ENCODE assay signal across 8 cellular contexts in the genomic region with DNA sequence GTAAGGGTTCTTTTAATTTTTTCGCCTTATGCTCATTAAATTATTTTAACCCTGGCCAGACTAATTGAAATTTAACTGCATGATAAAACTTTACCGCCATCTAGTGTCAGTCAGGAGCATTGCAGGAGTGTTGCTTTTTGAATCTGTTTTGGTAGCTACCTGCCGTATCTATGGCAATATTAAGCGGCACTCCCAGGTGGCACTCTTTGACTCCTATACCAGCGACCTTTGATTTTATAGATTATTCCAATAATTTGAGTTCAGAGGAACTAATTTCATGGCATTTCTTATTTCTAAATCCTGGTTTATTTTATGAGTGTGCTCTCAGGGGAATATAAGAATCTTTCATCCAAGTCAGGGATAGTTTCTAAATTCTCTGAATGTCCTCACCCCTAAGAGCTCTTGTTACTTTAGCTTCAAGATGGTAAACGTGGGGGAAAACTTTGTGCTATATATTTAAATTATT.
DNase-seq lines count a peak whose midpoint lies in the region; ATAC-seq and TF ChIP-seq lines count a peak whose summit lies in the region.

No MANE protein-coding gene starts in this region.

- H3K36me3 Mint-ChIP-seq in activated CD4-positive, alpha-beta T cell treated with anti-CD3 and anti-CD28 coated beads, Interleukin-2, amount 10 ng/mL, durations not matched to agents 7 days and 5 days (ENCODE audit: low read depth), result no peaks in the 10 kb centered on the region

- H3K9me3 Mint-ChIP-seq in activated CD4-positive, alpha-beta T cell treated with anti-CD3 and anti-CD28 coated beads, Interleukin-2, amount 10 ng/mL, durations not matched to agents 7 days and 5 days, result no peaks in the 10 kb centered on the region

- DNase-seq in NCI-H510A treated with DMSO at 0.1 percent for 48 hours (lab: John Stamatoyannopoulos, UW) (peak; percentile 59), NCI-H510A (lab: John Stamatoyannopoulos, UW) (no peak), NCI-H2107 (lab: John Stamatoyannopoulos, UW) (peak; percentile 11), esophagus squamous epithelium (lab: John Stamatoyannopoulos, UW) (no peak), omental fat pad (ENCODE audit: low spot score) (no peak), aorta (no peak)
- peak; percentile 58 for DNase-seq in activated CD4-positive, alpha-beta T cell treated with anti-CD3 and anti-CD28 coated beads, Interleukin-2, amount 10 ng/mL, durations not matched to agents 7 days and 5 days

- ATAC-seq in HG02642 (IDR thresholded peaks at IDR 0.05; ENCODE audit: poor library complexity, unreplicated experiment) (peak; percentile 34), omental fat pad (ENCODE audit: low FRiP score) (no peak), aorta (ENCODE audit: low FRiP score) (peak; percentile 54)

- WGBS in esophagus squamous epithelium, 2 donors, result 0 to 2% methylated on average over 6 of the region's 6 CpGs
- 0 to 1% methylated on average over 6 of the region's 6 CpGs for WGBS in aorta, 2 donors

- H3K27ac Mint-ChIP-seq in activated CD4-positive, alpha-beta T cell treated with anti-CD3 and anti-CD28 coated beads, Interleukin-2, amount 10 ng/mL, durations not matched to agents 7 days and 5 days, result no peak overlapping the region

- CTCF ChIA-PET in activated CD4-positive, alpha-beta T cell treated with anti-CD3 and anti-CD28 coated beads, Interleukin-2, amount 10 ng/mL, durations not matched to agents 7 days and 5 days (lab: Charles Lee), result interaction anchor here (0.6 to 4.7 kb wide), 24 partner anchors 8 to 1193 kb away, joined by 3 to 30 read pairs (median 3); no protein-coding TSS in a partner anchor

- peaks cover 25% of the 10 kb centered on the region for H3K4me1 Mint-ChIP-seq in activated CD4-positive, alpha-beta T cell treated with anti-CD3 and anti-CD28 coated beads, Interleukin-2, amount 10 ng/mL, durations not matched to agents 7 days and 5 days

- TF ChIP-seq CTCF in esophagus squamous epithelium (IDR thresholded peaks at IDR 0.05), result peak; percentile 85 to 98 (median 96)
- peak in 2 of 3 donors; percentile 72 to 76 for TF ChIP-seq CTCF in omental fat pad (IDR thresholded peaks at IDR 0.05)

- H3K4me3 Mint-ChIP-seq in activated CD4-positive, alpha-beta T cell treated with anti-CD3 and anti-CD28 coated beads, Interleukin-2, amount 10 ng/mL, durations not matched to agents 7 days and 5 days, result no peak overlapping the region

- H3K36me3 ChIP-seq in esophagus squamous epithelium (no peaks in the 10 kb centered on the region), aorta (ENCODE audit: control insufficient read depth in 1 of 2, insufficient read depth in 2 of 2, low read length in 1 of 2) (no peaks in the 10 kb centered on the region)

- H3K27ac ChIP-seq in esophagus squamous epithelium (no peak overlapping the region), aorta (ENCODE audit: low read depth in 1 of 2, low read length in 2 of 2) (no peak overlapping the region)

- peaks cover 0 to 22% (median 0%) of the 10 kb centered on the region in 3 donors for H3K4me1 ChIP-seq in esophagus squamous epithelium
- H3K4me1 ChIP-seq in aorta (ENCODE audit: control insufficient read depth in 1 of 2, insufficient read depth in 2 of 2, low read length in 2 of 2), result peaks cover 0 to 1% of the 10 kb centered on the region in 2 donors

- H3K27me3 Mint-ChIP-seq in activated CD4-positive, alpha-beta T cell treated with anti-CD3 and anti-CD28 coated beads, Interleukin-2, amount 10 ng/mL, durations not matched to agents 7 days and 5 days, result peaks cover 6% of the 10 kb centered on the region

- H3K27me3 ChIP-seq in esophagus squamous epithelium (peaks cover 0 to 7% (median 0%) of the 10 kb centered on the region in 4 donors), aorta (ENCODE audit: control insufficient read depth in 1 of 2, insufficient read depth in 2 of 2, low read length in 1 of 2) (no peaks in the 10 kb centered on the region)

- H3K9me3 ChIP-seq in esophagus squamous epithelium, result no peaks in the 10 kb centered on the region
- no peaks in the 10 kb centered on the region for H3K9me3 ChIP-seq in aorta (ENCODE audit: control insufficient read depth, low read length)

- POLR2A ChIA-PET in activated CD4-positive, alpha-beta T cell treated with anti-CD3 and anti-CD28 coated beads, Interleukin-2, amount 10 ng/mL, durations not matched to agents 7 days and 5 days (lab: Charles Lee), result interaction anchor here (0.6 to 1.6 kb wide), 2 partner anchors 91 to 477 kb away, joined by 3 to 5 read pairs; no protein-coding TSS in a partner anchor

- no peak for TF ChIP-seq POLR2A in esophagus squamous epithelium (IDR thresholded peaks at IDR 0.05)

- H3K4me3 ChIP-seq in esophagus squamous epithelium (no peak overlapping the region), aorta (ENCODE audit: low read length in 2 of 2) (no peak overlapping the region)

- intact Hi-C loops in esophagus squamous epithelium (cut with DNase I) (loop anchor here (10.0 kb wide), 1 partner anchor 545 kb away; no protein-coding TSS in a partner anchor), aorta (cut with DNase I) (loop anchor here (2.0 to 10.0 kb wide), 6 partner anchors 89 to 905 kb away; a partner anchor contains a TSS)

Comparison
In these comparisons a context has a peak if more than half of its experiments do, and no peak if none do; other contexts are left out.
1. DNase-seq: peak in NCI-H510A treated with DMSO at 0.1 percent for 48 hours (single experiment), NCI-H2107 (single experiment) and activated CD4-positive, alpha-beta T cell treated with anti-CD3 and anti-CD28 coated beads, Interleukin-2, amount 10 ng/mL, durations not matched to agents 7 days and 5 days (single experiment); none in NCI-H510A (single experiment), esophagus squamous epithelium (single experiment), omental fat pad (single experiment) and aorta (0 of 2).